Comparison of ENCODE assay signal across 9 cellular contexts in the genomic region with DNA sequence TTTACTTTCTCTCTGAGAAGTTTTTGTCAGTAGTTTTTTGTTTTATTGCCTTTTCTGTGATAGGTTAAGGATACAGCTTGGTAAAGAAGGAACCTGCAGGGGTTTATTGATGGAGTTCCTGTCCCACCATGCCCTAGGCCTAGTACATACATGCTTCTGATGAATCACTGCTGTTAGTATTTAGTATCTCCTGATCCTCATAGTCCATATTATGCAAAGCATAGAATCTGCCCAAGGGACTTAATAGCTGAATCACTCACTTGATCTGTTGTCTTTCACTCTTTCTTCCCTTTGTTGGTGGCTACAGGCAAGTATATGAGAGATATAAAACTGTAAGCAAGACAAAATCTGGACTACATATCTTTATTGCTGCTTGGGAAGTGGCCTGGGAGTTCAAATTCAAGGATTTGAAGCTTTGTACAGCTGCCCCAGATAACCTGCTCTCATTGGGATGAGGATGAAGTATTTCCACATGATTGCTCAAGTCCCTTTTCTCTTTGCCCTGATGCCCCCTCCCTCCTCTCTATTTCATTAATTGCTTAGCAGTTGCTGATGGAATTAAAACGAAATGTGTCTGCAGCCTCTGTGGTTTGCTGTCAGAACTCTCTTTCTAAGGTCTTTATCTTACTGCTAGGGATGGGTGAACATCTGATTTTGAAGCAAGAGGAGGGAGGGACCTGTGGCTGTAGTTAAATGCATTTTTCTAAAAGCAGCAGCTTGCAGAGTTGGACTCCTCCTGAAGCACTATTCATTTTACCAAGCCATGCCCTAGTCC.
DNase-seq lines count a peak whose midpoint lies in the region; ATAC-seq, FAIRE-seq and TF ChIP-seq lines count a peak whose summit lies in the region.
"Had no signal": no experiment of that assay in that cellular context is flagged by ENCODE, and none has a peak within 500 bp of the region (broad histone marks: within the 10 kb centered on the region; RNA-seq: fewer than 3 reads in every experiment).

No MANE protein-coding gene starts in this region.

- 0 out of 5 replicates have a peak, but pooled peaks cover 0 to 2% of the 10 kb centered on the region in 2 experiments for H3K36me3 ChIP-seq in HepG2 (replicated peaks in 1 of 2; ENCODE audit: control insufficient read depth in 1 of 2, insufficient read depth in 2 of 2, low read length in 2 of 2)

- H3K9me3 ChIP-seq in HepG2 (ENCODE audit: low read length): no peaks in the 10 kb centered on the region

- ATAC-seq in left lobe of liver (peak; percentile 44), left ventricle myocardium superior (no peak), HepG2 (no peak), HG02571 (IDR thresholded peaks at IDR 0.05; ENCODE audit: unreplicated experiment) (no peak)

- no peak overlapping the region for H2AFZ ChIP-seq in HepG2 (ENCODE audit: low read length)

- H3K4me3 ChIP-seq in HepG2 (replicated peaks in 1 of 3; ENCODE audit: insufficient read depth in 1 of 3, low read depth in 2 of 3, low read length in 3 of 3): no peak overlapping the region

- DNase-seq in AG20443 (ENCODE audit: low spot score) (peak; percentile 14), HFFc6 (peak; percentile 62), left lobe of liver (ENCODE audit: low spot score) (no peak), left ventricle myocardium superior (no peak), HepG2 (ENCODE audit: low spot score) (no peak), COR-L47 (lab: John Stamatoyannopoulos, UW) (no peak)
- DNase-seq: stimulated activated CD4-positive, alpha-beta T cell treated with anti-CD3 and anti-CD28 coated beads, Interleukin-2, amount 100 ng/mL, for 48 hours had no signal

- no peak for TF ChIP-seq POLR2A in HepG2 (IDR thresholded peaks at IDR 0.05; ENCODE audit: insufficient read depth in 1 of 2, low read depth in 2 of 2, low read length in 2 of 2)

- no TSS peak for BruUV-seq in HepG2 (replicated peaks; lab: Mats Ljungman, UMichigan)

- H3K27me3 Mint-ChIP-seq in HFFc6 (ENCODE audit: insufficient read depth): no peaks in the 10 kb centered on the region

- WGBS in HepG2 (ENCODE audit: low lambda C conversion rate): 86% methylated on average over 1 of the region's 1 CpG

- peaks cover 31% of the 10 kb centered on the region for H3K4me1 Mint-ChIP-seq in HFFc6 (ENCODE audit: low read depth)

- in situ Hi-C loops in HepG2 (cut with HindIII; ENCODE audit: extremely low pct_ligation_motif_present, low pct_unique_long_range_greater_than_20kb): no loop called here

- H3K4me2 ChIP-seq in HepG2 (ENCODE audit: low read depth, low read length): no peak overlapping the region

- H3K27me3 ChIP-seq in HepG2 (ENCODE audit: control insufficient read depth in 1 of 2, insufficient read depth in 2 of 2, low read length in 2 of 2): no peaks in the 10 kb centered on the region

- no peaks in the 10 kb centered on the region for H3K9me3 Mint-ChIP-seq in HFFc6

- no peak overlapping the region for H3K9ac ChIP-seq in HepG2 (ENCODE audit: insufficient read depth, low read depth, low read length)

- peaks cover 14% of the 10 kb centered on the region for H3K79me2 ChIP-seq in HepG2 (ENCODE audit: insufficient read depth, low read length)

- no peaks in the 10 kb centered on the region for H3K36me3 Mint-ChIP-seq in HFFc6 (ENCODE audit: low read depth)

- POLR2A ChIA-PET in HepG2 (lab: Yijun Ruan, JAX): interaction anchor here (0.6 kb wide), 1 partner anchor 107 kb away, joined by 4 read pairs; no protein-coding TSS in a partner anchor

- CTCF ChIA-PET in HepG2 (lab: Yijun Ruan, JAX; ENCODE audit: low intra/inter-chr PET ratio, low total read pairs): no interaction called here

- H3K4me3 Mint-ChIP-seq in HFFc6: no peak overlapping the region

- FAIRE-seq in HepG2 (lab: Jason Lieb, UNC): no peak

- intact Hi-C loops in left ventricle myocardium superior (cut with micrococcal nuclease): no loop called here
- intact Hi-C loops in HepG2 (cut with micrococcal nuclease; ENCODE audit: unreplicated experiment): no loop called here

- H4K20me1 ChIP-seq in HepG2 (ENCODE audit: insufficient read depth, low read length): no peaks in the 10 kb centered on the region

- peak overlapping the region; percentile 79 for H3K27ac Mint-ChIP-seq in HFFc6

- no peak for TF ChIP-seq RAD21 in HepG2 (CRISPR knock-in tag; IDR thresholded peaks at IDR 0.05)

- peaks cover 30% of the 10 kb centered on the region for H3K4me1 ChIP-seq in HepG2 (ENCODE audit: insufficient read depth, low read length)

- H3K27ac ChIP-seq in angular gyrus (ENCODE audit: low read depth, low read length): peak overlapping the region; percentile 40
- H3K27ac ChIP-seq in HepG2 (ENCODE audit: extremely low read length, insufficient read depth, low read length): no peak overlapping the region

- TF ChIP-seq EP300 in HepG2 (IDR thresholded peaks at IDR 0.05; ENCODE audit: low read depth in 2 of 2, low read length in 2 of 2): no peak
- no peak for TF ChIP-seq EP300 in HepG2 (CRISPR knock-in tag; IDR thresholded peaks at IDR 0.05; ENCODE audit: borderline replicate concordance)

- TF ChIP-seq CTCF in HFFc6 (IDR thresholded peaks at IDR 0.05) (no peak), HepG2 (CRISPR knock-in tag; IDR thresholded peaks at IDR 0.05) (no peak)

TF ChIP-seq in HepG2, 621 proteins besides CTCF, POLR2A, EP300 and RAD21 (continues in another document):
- no peak for TF ChIP-seq ZNF777 (CRISPR knock-in tag; IDR thresholded peaks at IDR 0.05)
- TF ChIP-seq, protein P1, sequence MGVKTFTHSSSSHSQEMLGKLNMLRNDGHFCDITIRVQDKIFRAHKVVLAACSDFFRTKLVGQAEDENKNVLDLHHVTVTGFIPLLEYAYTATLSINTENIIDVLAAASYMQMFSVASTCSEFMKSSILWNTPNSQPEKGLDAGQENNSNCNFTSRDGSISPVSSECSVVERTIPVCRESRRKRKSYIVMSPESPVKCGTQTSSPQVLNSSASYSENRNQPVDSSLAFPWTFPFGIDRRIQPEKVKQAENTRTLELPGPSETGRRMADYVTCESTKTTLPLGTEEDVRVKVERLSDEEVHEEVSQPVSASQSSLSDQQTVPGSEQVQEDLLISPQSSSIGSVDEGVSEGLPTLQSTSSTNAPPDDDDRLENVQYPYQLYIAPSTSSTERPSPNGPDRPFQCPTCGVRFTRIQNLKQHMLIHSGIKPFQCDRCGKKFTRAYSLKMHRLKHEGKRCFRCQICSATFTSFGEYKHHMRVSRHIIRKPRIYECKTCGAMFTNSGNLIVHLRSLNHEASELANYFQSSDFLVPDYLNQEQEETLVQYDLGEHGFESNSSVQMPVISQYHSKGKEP (CRISPR knock-in tag; IDR thresholded peaks at IDR 0.05): no peak
- TF ChIP-seq, protein P2, sequence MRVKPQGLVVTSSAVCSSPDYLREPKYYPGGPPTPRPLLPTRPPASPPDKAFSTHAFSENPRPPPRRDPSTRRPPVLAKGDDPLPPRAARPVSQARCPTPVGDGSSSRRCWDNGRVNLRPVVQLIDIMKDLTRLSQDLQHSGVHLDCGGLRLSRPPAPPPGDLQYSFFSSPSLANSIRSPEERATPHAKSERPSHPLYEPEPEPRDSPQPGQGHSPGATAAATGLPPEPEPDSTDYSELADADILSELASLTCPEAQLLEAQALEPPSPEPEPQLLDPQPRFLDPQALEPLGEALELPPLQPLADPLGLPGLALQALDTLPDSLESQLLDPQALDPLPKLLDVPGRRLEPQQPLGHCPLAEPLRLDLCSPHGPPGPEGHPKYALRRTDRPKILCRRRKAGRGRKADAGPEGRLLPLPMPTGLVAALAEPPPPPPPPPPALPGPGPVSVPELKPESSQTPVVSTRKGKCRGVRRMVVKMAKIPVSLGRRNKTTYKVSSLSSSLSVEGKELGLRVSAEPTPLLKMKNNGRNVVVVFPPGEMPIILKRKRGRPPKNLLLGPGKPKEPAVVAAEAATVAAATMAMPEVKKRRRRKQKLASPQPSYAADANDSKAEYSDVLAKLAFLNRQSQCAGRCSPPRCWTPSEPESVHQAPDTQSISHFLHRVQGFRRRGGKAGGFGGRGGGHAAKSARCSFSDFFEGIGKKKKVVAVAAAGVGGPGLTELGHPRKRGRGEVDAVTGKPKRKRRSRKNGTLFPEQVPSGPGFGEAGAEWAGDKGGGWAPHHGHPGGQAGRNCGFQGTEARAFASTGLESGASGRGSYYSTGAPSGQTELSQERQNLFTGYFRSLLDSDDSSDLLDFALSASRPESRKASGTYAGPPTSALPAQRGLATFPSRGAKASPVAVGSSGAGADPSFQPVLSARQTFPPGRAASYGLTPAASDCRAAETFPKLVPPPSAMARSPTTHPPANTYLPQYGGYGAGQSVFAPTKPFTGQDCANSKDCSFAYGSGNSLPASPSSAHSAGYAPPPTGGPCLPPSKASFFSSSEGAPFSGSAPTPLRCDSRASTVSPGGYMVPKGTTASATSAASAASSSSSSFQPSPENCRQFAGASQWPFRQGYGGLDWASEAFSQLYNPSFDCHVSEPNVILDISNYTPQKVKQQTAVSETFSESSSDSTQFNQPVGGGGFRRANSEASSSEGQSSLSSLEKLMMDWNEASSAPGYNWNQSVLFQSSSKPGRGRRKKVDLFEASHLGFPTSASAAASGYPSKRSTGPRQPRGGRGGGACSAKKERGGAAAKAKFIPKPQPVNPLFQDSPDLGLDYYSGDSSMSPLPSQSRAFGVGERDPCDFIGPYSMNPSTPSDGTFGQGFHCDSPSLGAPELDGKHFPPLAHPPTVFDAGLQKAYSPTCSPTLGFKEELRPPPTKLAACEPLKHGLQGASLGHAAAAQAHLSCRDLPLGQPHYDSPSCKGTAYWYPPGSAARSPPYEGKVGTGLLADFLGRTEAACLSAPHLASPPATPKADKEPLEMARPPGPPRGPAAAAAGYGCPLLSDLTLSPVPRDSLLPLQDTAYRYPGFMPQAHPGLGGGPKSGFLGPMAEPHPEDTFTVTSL (CRISPR knock-in tag; IDR thresholded peaks at IDR 0.05; ENCODE audit: borderline replicate concordance): no peak
- no peak for TF ChIP-seq ETV5 (CRISPR knock-in tag; IDR thresholded peaks at IDR 0.05; ENCODE audit: borderline replicate concordance)
- TF ChIP-seq FOXO1 (CRISPR knock-in tag; IDR thresholded peaks at IDR 0.05): no peak
- TF ChIP-seq, protein P3, sequence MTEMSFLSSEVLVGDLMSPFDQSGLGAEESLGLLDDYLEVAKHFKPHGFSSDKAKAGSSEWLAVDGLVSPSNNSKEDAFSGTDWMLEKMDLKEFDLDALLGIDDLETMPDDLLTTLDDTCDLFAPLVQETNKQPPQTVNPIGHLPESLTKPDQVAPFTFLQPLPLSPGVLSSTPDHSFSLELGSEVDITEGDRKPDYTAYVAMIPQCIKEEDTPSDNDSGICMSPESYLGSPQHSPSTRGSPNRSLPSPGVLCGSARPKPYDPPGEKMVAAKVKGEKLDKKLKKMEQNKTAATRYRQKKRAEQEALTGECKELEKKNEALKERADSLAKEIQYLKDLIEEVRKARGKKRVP (CRISPR knock-in tag; IDR thresholded peaks at IDR 0.05): no peak
- no peak for TF ChIP-seq ZSCAN30 (CRISPR knock-in tag; IDR thresholded peaks at IDR 0.05)
- TF ChIP-seq ZNF20 (CRISPR knock-in tag; IDR thresholded peaks at IDR 0.05): no peak
- TF ChIP-seq, protein P4, sequence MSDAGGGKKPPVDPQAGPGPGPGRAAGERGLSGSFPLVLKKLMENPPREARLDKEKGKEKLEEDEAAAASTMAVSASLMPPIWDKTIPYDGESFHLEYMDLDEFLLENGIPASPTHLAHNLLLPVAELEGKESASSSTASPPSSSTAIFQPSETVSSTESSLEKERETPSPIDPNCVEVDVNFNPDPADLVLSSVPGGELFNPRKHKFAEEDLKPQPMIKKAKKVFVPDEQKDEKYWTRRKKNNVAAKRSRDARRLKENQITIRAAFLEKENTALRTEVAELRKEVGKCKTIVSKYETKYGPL (CRISPR knock-in tag; IDR thresholded peaks at IDR 0.05): no peak

Comparison
In these comparisons a context has a peak if more than half of its experiments do, and no peak if none do; other contexts are left out.
1. DNase-seq: peak in AG20443 (single experiment) and HFFc6 (single experiment); none in left lobe of liver (single experiment), left ventricle myocardium superior (single experiment), HepG2 (single experiment) and COR-L47 (single experiment).